8 cellular contexts compared by ENCODE assay signal in the genomic region with DNA sequence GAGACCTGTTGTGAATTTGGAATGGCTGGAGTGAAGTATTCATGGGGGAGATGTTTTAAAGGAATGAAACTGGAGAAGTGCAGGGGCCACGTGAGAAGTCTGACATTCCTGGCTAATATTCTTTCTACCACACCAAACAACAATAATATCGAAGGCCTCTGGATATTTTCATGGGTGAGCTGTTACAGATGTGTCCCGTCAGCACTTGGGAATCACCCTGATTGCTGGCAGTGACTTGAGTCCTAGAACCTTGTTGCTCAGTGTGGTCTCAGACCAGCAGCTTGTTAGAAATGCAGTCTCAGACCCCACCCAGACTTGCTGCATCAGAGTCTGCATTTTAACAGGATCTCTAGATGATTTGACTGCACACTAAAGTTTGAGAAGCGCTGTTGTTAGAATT.
"Had no signal": no experiment of that assay in that cellular context is flagged by ENCODE, and none has a peak within 500 bp of the region (broad histone marks: within the 10 kb centered on the region; RNA-seq: fewer than 3 reads in every experiment).

No MANE protein-coding gene starts in this region.

- H3K4me1 ChIP-seq: esophagus squamous epithelium, foreskin keratinocyte had no signal

- ATAC-seq: activated CD4-positive, CD25-positive, alpha-beta regulatory T cell treated with anti-CD3 and anti-CD28 coated beads, Interleukin-2, amount 50 U/mL, for 24 hours; foreskin keratinocyte; sciatic nerve had no signal

- H3K27me3 ChIP-seq: esophagus squamous epithelium, foreskin keratinocyte had no signal

- H3K9me3 ChIP-seq: esophagus squamous epithelium, thoracic aorta had no signal

- H3K9me3 Mint-ChIP-seq: neural crest cell had no signal

- H3K4me3 Mint-ChIP-seq: neural crest cell had no signal

- H3K4me3 ChIP-seq: esophagus squamous epithelium, thoracic aorta had no signal

- DNase-seq: activated naive CD4-positive, alpha-beta T cell; esophagus squamous epithelium; foreskin keratinocyte; mesenchymal stem cell had no signal

- H3K27ac ChIP-seq: esophagus squamous epithelium, foreskin keratinocyte, thoracic aorta had no signal

- H3K36me3 ChIP-seq: esophagus squamous epithelium, thoracic aorta had no signal

- H3K4me1 Mint-ChIP-seq: neural crest cell had no signal
